ENCODE assay signal across 8 cellular contexts in the genomic region with DNA sequence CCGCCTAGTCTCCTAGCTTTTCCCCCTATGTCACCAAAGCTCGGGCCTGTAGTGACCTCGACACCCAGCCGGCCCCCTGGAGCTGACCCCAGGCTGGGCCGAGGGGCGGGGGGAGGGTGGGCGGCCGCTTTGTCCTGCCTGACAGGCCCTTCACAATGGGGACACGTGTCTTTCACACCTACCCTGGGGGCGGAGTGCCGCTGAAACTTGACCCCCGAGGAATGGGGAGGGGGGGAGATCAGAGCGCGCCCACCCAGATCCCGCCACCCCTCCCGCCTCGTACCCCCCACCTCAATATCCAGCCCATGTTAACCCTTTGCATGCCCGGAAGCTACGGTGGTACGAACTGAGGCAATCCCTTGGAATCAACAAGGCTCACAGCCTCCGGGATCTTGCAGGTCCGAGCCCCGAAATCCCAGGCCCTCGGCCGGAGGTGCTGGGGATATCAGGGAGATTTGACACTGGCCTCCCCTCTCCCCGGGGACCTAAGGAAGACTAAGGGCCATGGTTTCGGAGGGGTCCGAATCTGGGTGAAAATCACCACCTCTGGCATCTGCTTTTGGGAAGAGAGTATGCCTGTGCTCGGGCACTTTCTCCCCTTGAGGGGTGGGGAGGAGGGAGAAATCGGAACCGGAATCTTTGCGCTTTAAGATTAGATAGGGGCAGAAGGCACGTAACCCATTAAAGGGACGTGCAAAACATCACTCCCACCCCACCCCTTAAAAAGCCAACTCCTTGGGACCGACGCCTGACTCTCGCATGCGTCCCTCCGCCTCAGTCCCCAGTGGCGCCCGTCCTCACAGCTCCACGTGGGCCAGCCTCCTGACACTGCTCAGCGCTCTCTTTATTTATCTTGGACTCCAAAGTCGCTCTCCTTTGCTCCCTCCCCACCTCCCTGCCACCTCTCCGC. TPM values are rescaled to one million over a fixed set of nuclear protein-coding genes. Genes with fewer than 3 reads are reported as not detected.
DNase-seq lines count a peak whose midpoint lies in the region; ATAC-seq, FAIRE-seq and TF ChIP-seq lines count a peak whose summit lies in the region.

No MANE protein-coding gene starts in this region.

- peak overlapping the region; percentile 7 for H2BK120ac ChIP-seq in IMR-90 (ENCODE audit: low read depth, low read length)

- H3K4me3 ChIP-seq in IMR-90 (ENCODE audit: insufficient read depth, low read depth, low read length) (peak overlapping the region; percentile 30), astrocyte (ENCODE audit: insufficient read depth, low read depth, low read length) (peak overlapping the region; percentile 44), body of pancreas (no peak overlapping the region)

- CTCF ChIA-PET in IMR-90 (lab: Yijun Ruan, JAX), result interaction anchor here (0.6 to 3.9 kb wide), 5 partner anchors 71 to 725 kb away, joined by 3 to 17 read pairs (median 4); no protein-coding TSS in a partner anchor

- TF ChIP-seq CTCF in CD14-positive monocyte (IDR thresholded peaks at IDR 0.05) (no peak), IMR-90 (conservative IDR thresholded peaks at IDR 0.05; ENCODE audit: low read depth, low read length) (no peak), astrocyte (IDR thresholded peaks at IDR 0.05; ENCODE audit: insufficient read depth, low read depth, low read length) (no peak), body of pancreas (IDR thresholded peaks at IDR 0.05) (no peak)

- H3K18ac ChIP-seq in IMR-90 (ENCODE audit: low read depth, low read length), result peak overlapping the region; percentile 2; the same call in 1 of the 2 replicates

- peak overlapping the region; percentile 8; the same call in 1 of the 2 replicates for H3K56ac ChIP-seq in IMR-90 (ENCODE audit: extremely low read depth, insufficient read depth, low read length)

- peak overlapping the region; percentile 62; the same call in 1 of the 2 replicates for H4K91ac ChIP-seq in IMR-90 (ENCODE audit: insufficient read depth, low read depth, low read length)

- 11% methylated on average over 5 of the region's 45 CpGs; no CpG with 5 or more reads in 1 of the 2 experiments for WGBS in IMR-90 (ENCODE audit: extremely low coverage in 2 of 2, insufficient read length in 1 of 2), 2 experiments
- 2% methylated on average over 35 to 44 of the region's 45 CpGs for WGBS in body of pancreas, 2 donors

- peaks cover 13% of the 10 kb centered on the region for H3K4me1 ChIP-seq in IMR-90 (ENCODE audit: control insufficient read depth, insufficient read depth, low read length)
- H3K4me1 ChIP-seq in astrocyte (ENCODE audit: insufficient read depth, low read length), result peaks cover 31% of the 10 kb centered on the region
- H3K4me1 ChIP-seq in body of pancreas, result peaks cover 47% of the 10 kb centered on the region

- peak overlapping the region; percentile 54; the same call in 1 of the 3 replicates for H2BK15ac ChIP-seq in IMR-90 (ENCODE audit: low read depth, low read length)

- H3K9me1 ChIP-seq in IMR-90 (ENCODE audit: insufficient read depth, low read length), result 0 out of 2 replicates have a peak, but pooled peaks cover 3% of the 10 kb centered on the region

- H3K9me3 ChIP-seq in IMR-90 (ENCODE audit: control insufficient read depth, insufficient read depth, low read length) (no peaks in the 10 kb centered on the region), astrocyte (ENCODE audit: insufficient read depth, low read depth, low read length) (no peaks in the 10 kb centered on the region), body of pancreas (no peaks in the 10 kb centered on the region)

- POLR2A ChIA-PET in IMR-90 (lab: Charles Lee; ENCODE audit: unreplicated experiment), result no interaction called here

- intact Hi-C loops in CD14-positive monocyte (cut with micrococcal nuclease), result no loop called here
- intact Hi-C loops in IMR-90 (cut with micrococcal nuclease), result loop anchor here (10.0 kb wide), 1 partner anchor 751 kb away; no protein-coding TSS in a partner anchor
- intact Hi-C loops in body of pancreas (cut with DNase I), result no loop called here

- peak overlapping the region; percentile 88 for H2AFZ ChIP-seq in IMR-90 (replicated peaks; ENCODE audit: low read length, poor library complexity)
- H2AFZ ChIP-seq in astrocyte (ENCODE audit: low read depth, low read length), result peak overlapping the region; percentile 42

- H2BK20ac ChIP-seq in IMR-90 (ENCODE audit: low read depth, low read length), result peak overlapping the region; percentile 4; the same call in 1 of the 2 replicates

- H3K27me3 ChIP-seq in IMR-90 (ENCODE audit: control insufficient read depth, insufficient read depth, low read length) (peaks cover 6% of the 10 kb centered on the region), astrocyte (ENCODE audit: insufficient read depth, low read length) (peaks cover 14% of the 10 kb centered on the region), body of pancreas (peaks cover 0 to 33% of the 10 kb centered on the region in 2 donors)

- peak overlapping the region; percentile 47 for H4K5ac ChIP-seq in IMR-90 (ENCODE audit: low read depth, low read length)

- no peak for TF ChIP-seq POLR2A in IMR-90 (IDR thresholded peaks at IDR 0.05; ENCODE audit: low read depth, low read length)
- TF ChIP-seq POLR2A in body of pancreas (IDR thresholded peaks at IDR 0.05), result no peak

- H3K4ac ChIP-seq in IMR-90 (ENCODE audit: low read depth, low read length), result peak overlapping the region; percentile 71

- no peak for TF ChIP-seq RAD21 in IMR-90 (IDR thresholded peaks at IDR 0.05; ENCODE audit: low read length)

- H2BK5ac ChIP-seq in IMR-90 (ENCODE audit: low read depth, low read length, poor library complexity, severe bottlenecking), result peak overlapping the region; percentile 46

- H3K4me3 Mint-ChIP-seq in CD14-positive monocyte, result peak overlapping the region; percentile 67 to 87
- peak overlapping the region; percentile 82 for H3K4me3 Mint-ChIP-seq in astrocyte (ENCODE audit: unreplicated experiment)
- H3K4me3 Mint-ChIP-seq in naive B cell, result peak overlapping the region; percentile 20 to 90 (median 75)

- H3K4me1 Mint-ChIP-seq in CD14-positive monocyte (peaks cover 52% of the 10 kb centered on the region), astrocyte (ENCODE audit: low read depth, unreplicated experiment) (peaks cover 20% of the 10 kb centered on the region), naive B cell (peaks cover 25 to 45% (median 39%) of the 10 kb centered on the region in 3 donors)

- H2AK5ac ChIP-seq in IMR-90 (ENCODE audit: low read depth, low read length), result peak overlapping the region; percentile 8; the same call in 1 of the 2 replicates

- FAIRE-seq in astrocyte (lab: Jason Lieb, UNC), result peak; percentile 41

- H2AK9ac ChIP-seq in IMR-90 (replicated peaks; ENCODE audit: low read depth, low read length, poor library complexity), result peak overlapping the region; percentile 29

- dilution Hi-C loops in IMR-90 (cut with HindIII; ENCODE audit: low sequenced_read_pairs, unreplicated experiment), result no loop called here

- H3K27ac Mint-ChIP-seq in CD14-positive monocyte, result no peak overlapping the region
- peak overlapping the region; percentile 85 for H3K27ac Mint-ChIP-seq in astrocyte (ENCODE audit: unreplicated experiment)
- no peak overlapping the region for H3K27ac Mint-ChIP-seq in naive B cell

- BruUV-seq in IMR-90 (replicated peaks; lab: Mats Ljungman, UMichigan), result no TSS peak

- H3K36me3 ChIP-seq in IMR-90 (ENCODE audit: control insufficient read depth, insufficient read depth, low read length), result no peaks in the 10 kb centered on the region
- no peaks in the 10 kb centered on the region for H3K36me3 ChIP-seq in astrocyte (ENCODE audit: insufficient read depth, low read length)
- H3K36me3 ChIP-seq in body of pancreas (replicated peaks in 1 of 2; ENCODE audit: insufficient read depth in 1 of 2, low read depth in 2 of 2), result no peaks in the 10 kb centered on the region

- H3K27ac ChIP-seq in IMR-90 (ENCODE audit: insufficient read depth, low read length) (peak overlapping the region; percentile 45), astrocyte (ENCODE audit: low read depth, low read length) (no peak overlapping the region), body of pancreas (no peak overlapping the region)

- peaks cover 0 to 22% (median 6%) of the 10 kb centered on the region in 7 donors for H3K9me3 Mint-ChIP-seq in CD14-positive monocyte
- H3K9me3 Mint-ChIP-seq in astrocyte (ENCODE audit: unreplicated experiment), result no peaks in the 10 kb centered on the region
- no peaks in the 10 kb centered on the region for H3K9me3 Mint-ChIP-seq in naive B cell

- DNase-seq in CD14-positive monocyte (ENCODE audit: low spot score) (no peak), IMR-90 (peak; percentile 10), astrocyte (ENCODE audit: low read depth) (no peak), naive B cell (no peak), body of pancreas (no peak)

- H3K79me1 ChIP-seq in IMR-90 (ENCODE audit: low read depth in 1 of 2, low read length in 2 of 2), result 0 out of 4 replicates have a peak, but pooled peaks cover 0 to 10% of the 10 kb centered on the region in 2 experiments

- H3K9ac ChIP-seq in IMR-90 (ENCODE audit: low read depth, low read length), result peak overlapping the region; percentile 50
- peak overlapping the region; percentile 57 for H3K9ac ChIP-seq in astrocyte (ENCODE audit: low read length)

- H3K4me2 ChIP-seq in IMR-90 (ENCODE audit: low read depth, low read length) (peak overlapping the region; percentile 83), astrocyte (ENCODE audit: low read length) (peak overlapping the region; percentile 94)

- H4K8ac ChIP-seq in IMR-90 (ENCODE audit: low read depth in 2 of 2, low read length in 2 of 2), result peak overlapping the region; percentile 16 to 69; a peak in 3 of 4 replicates

- peak overlapping the region; percentile 6; the same call in 1 of the 2 replicates for H3K23ac ChIP-seq in IMR-90 (ENCODE audit: low read depth, low read length)

- H4K20me1 ChIP-seq in IMR-90 (ENCODE audit: insufficient read depth, low read length), result no peaks in the 10 kb centered on the region
- no peaks in the 10 kb centered on the region for H4K20me1 ChIP-seq in astrocyte (ENCODE audit: insufficient read depth, low read length)

- H3K27me3 Mint-ChIP-seq in CD14-positive monocyte (ENCODE audit: low read depth in 3 of 3) (peaks cover 53 to 72% (median 57%) of the 10 kb centered on the region in 3 donors), astrocyte (ENCODE audit: low read depth, unreplicated experiment) (no peaks in the 10 kb centered on the region), naive B cell (peaks cover 53 to 68% (median 61%) of the 10 kb centered on the region in 3 donors)

- H3K36me3 Mint-ChIP-seq in CD14-positive monocyte (peaks cover 5 to 7% of the 10 kb centered on the region in 2 donors), astrocyte (ENCODE audit: low read depth, unreplicated experiment) (no peaks in the 10 kb centered on the region), naive B cell (no peaks in the 10 kb centered on the region)

- no peaks in the 10 kb centered on the region for H3K79me2 ChIP-seq in astrocyte (ENCODE audit: insufficient read depth, low read length)

- ATAC-seq in IMR-90 (ENCODE audit: low read depth), result no peak
- no peak for ATAC-seq in naive B cell (ENCODE audit: low read depth in 2 of 2)
- no peak for ATAC-seq in HG02763 (IDR thresholded peaks at IDR 0.05; ENCODE audit: unreplicated experiment)
- no peak for ATAC-seq in body of pancreas
- no peak for ATAC-seq in GM18909 (IDR thresholded peaks at IDR 0.05; ENCODE audit: poor library complexity, unreplicated experiment)
- ATAC-seq in GM21515 (IDR thresholded peaks at IDR 0.05; ENCODE audit: unreplicated experiment), result no peak

- in situ Hi-C loops in IMR-90 (cut with MboI; ENCODE audit: low sequenced_read_pairs), result loop anchor here (10.0 to 25.0 kb wide), 2 partner anchors 179 to 341 kb away; no protein-coding TSS in a partner anchor

- 0 out of 2 replicates have a peak overlapping the region, but pooled peaks have one; percentile 68 for H3K14ac ChIP-seq in IMR-90 (replicated peaks; ENCODE audit: low read depth, low read length)

RNA-seq across cellular contexts. Expression of a gene that starts 2.6 kb away (rescaled TPM):
- polyA plus RNA-seq in CD14-positive monocyte (under 1 TPM in 1 of 2 donors, not detected in 1; 0.11 TPM), IMR-90 (2012; rRNA removed) (13.1 and 16.3 TPM in 2 replicates), naive B cell (ENCODE audit: low read depth in 6 of 6) (under 1 TPM in 2 of 6 donors, not detected in 4; 0.16 to 0.17 TPM)
- total RNA-seq in IMR-90 (2012; rRNA removed) (11.7 and 13.1 TPM in 2 replicates), astrocyte (19.9 and 23.0 TPM in 2 replicates), body of pancreas (1 to 10 TPM in 1 of 2 donors, not detected in 1; 3.0 TPM)
- polyA plus RNA-seq in IMR-90 (2012; cell fraction: cytosol; rRNA removed), result 13.5 and 24.3 TPM in 2 replicates
- polyA plus RNA-seq in IMR-90 (2012; cell fraction: nucleus; rRNA removed; ENCODE audit: low replicate concordance), result 4.8 and 13.7 TPM in 2 replicates

Comparison
In these comparisons a context has a peak if more than half of its experiments do, and no peak if none do; other contexts are left out.
1. H3K4me3 ChIP-seq: peak in IMR-90 (single experiment) and astrocyte (single experiment); none in body of pancreas (0 of 2).
2. Peak in every context shown above with its lines, with median percentiles within 50 percentile points of each other: H3K4me3 Mint-ChIP-seq.